8 cellular contexts compared by ENCODE assay signal in the genomic region with DNA sequence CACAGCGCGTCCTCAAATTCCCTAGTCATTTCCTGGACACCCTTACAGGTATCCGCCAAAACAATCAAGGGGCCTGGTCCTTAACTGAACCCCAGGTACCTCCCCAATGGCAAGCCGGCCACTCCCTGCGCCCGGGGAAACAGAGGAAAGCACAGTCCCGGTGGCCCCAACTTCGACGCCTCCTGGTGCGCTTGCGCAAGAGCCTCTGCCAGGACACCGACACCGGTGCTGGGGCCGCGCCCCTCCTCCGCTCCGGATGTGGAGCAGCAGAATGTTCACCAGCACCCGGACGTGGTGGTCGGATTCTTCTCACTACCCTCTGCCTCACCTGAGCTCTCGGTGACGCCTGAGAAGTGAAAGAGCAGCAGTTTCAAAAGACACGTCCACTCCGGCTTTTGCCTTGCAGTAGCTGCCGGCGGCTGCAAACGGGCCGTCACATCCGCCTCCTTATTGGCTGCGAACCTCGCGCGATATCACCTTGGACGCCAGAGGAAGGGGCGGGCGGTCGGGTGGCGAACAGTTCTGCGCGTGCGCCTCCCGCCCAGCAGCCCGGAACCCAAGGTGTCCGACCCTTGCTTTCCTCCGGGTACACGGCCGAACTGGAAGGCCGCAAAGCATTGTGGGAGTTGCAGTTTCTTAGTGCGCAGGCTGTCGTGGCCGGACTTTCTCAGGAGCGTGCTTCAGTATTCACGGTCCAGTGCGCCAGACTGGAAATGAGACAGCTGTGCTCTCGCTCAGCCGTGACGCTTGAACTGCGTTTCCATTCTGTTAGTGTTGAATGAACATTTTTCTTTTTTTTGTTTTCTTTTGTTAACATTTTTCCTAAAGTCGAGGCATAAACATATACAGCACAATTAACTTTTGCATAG.
DNase-seq lines count a peak whose midpoint lies in the region; ATAC-seq, FAIRE-seq and TF ChIP-seq lines count a peak whose summit lies in the region.

Gene TXNDC9, minus strand, starts transcription at position 423 of the 869 bp plus-strand sequence. CDS start 3,123 bp downstream, outside the sequence.

- ATAC-seq in GM18858 (IDR thresholded peaks at IDR 0.05; ENCODE audit: unreplicated experiment) (peak; percentile 66), HG03066 (IDR thresholded peaks at IDR 0.05; ENCODE audit: low read depth, unreplicated experiment) (peak; percentile 65)

- TF ChIP-seq CTCF in brain microvascular endothelial cell (IDR thresholded peaks at IDR 0.05; ENCODE audit: low read depth, low read length, missing control alignments), result no peak

- FAIRE-seq in A204.1 (lab: Jason Lieb, UNC) (peak; percentile 93), TTC549 (lab: Jason Lieb, UNC) (peak; percentile 94)

- in situ Hi-C loops in brain microvascular endothelial cell (cut with HindIII; ENCODE audit: low pct_ligation_motif_present, low sequenced_read_pairs), result no loop called here

- H3K4me1 ChIP-seq in iPS DF 6.9 (ENCODE audit: control insufficient read depth, insufficient read depth, low read length), result no peaks in the 10 kb centered on the region

- no CpG with 5 or more reads among the region's 59 CpGs for WGBS in iPS DF 6.9 (ENCODE audit: insufficient coverage, insufficient read length)

- H3K36me3 ChIP-seq in brain microvascular endothelial cell (replicated peaks) (peaks cover 15% of the 10 kb centered on the region), iPS DF 6.9 (ENCODE audit: control insufficient read depth, insufficient read depth, low read length) (peaks cover 5% of the 10 kb centered on the region; the same call in 1 of the 2 replicates)

- H3K4me3 ChIP-seq in brain microvascular endothelial cell (ENCODE audit: low read depth, low read length) (peak within 1 kb of the TSS; percentile 99), iPS DF 6.9 (ENCODE audit: low read length) (peak within 1 kb of the TSS; percentile 82; the same call in 1 of the 2 replicates), skeletal muscle cell (ENCODE audit: low read depth, low read length) (peak within 1 kb of the TSS; percentile 94)

- H3K9me3 ChIP-seq in iPS DF 6.9 (ENCODE audit: control insufficient read depth, insufficient read depth, low read length), result no peaks in the 10 kb centered on the region

- DNase-seq in NCI-H2107 treated with DMSO at 0.1 percent for 48 hours (lab: John Stamatoyannopoulos, UW; ENCODE audit: unreplicated experiment) (peak; percentile 96), brain microvascular endothelial cell (peak; percentile 100), iPS DF 6.9 (ENCODE audit: low read depth, low spot score) (peak; percentile 99), skeletal muscle cell (ENCODE audit: low read depth) (peak; percentile 99)

- H3K27ac ChIP-seq in brain microvascular endothelial cell (peak within 1 kb of the TSS; percentile 85), iPS DF 6.9 (ENCODE audit: low read length) (no peak within 1 kb of the TSS)

- no peaks in the 10 kb centered on the region for H3K27me3 ChIP-seq in brain microvascular endothelial cell (replicated peaks)
- H3K27me3 ChIP-seq in iPS DF 6.9 (ENCODE audit: control insufficient read depth, insufficient read depth, low read length), result no peaks in the 10 kb centered on the region
